ENCODE assay signal across 31 cellular contexts in genomic region chr11:116643521-116643920, GRCh38.
"Had no signal": no experiment of that assay in that cellular context is flagged by ENCODE, and none has a peak within 500 bp of the region (broad histone marks: within the 10 kb centered on the region; RNA-seq: fewer than 3 reads in every experiment).

No MANE protein-coding gene starts in this region.

- H3K9me3 Mint-ChIP-seq: activated B cell treated with CpG ODN at 0.5 μM for 24 hours; activated CD4-positive, alpha-beta memory T cell treated with anti-CD3 and anti-CD28 coated beads for 36 hours; activated naive CD8-positive, alpha-beta T cell treated with anti-CD3 and anti-CD28 coated beads for 36 hours; activated T-cell treated with anti-CD3 and anti-CD28 coated beads, Interleukin-2, amount 50 U/mL, for 72 hours; activated T-helper 17 cell treated with anti-CD3 and anti-CD28 coated beads, Interleukin-2, amount 50 U/mL, for 72 hours; T-cell had no signal

- H3K27me3 Mint-ChIP-seq: activated CD4-positive, alpha-beta memory T cell treated with anti-CD3 and anti-CD28 coated beads for 36 hours had no signal

- ATAC-seq: activated T-cell treated with anti-CD3 and anti-CD28 coated beads, Interleukin-2, amount 50 U/mL, for 72 hours; activated T-helper 17 cell treated with anti-CD3 and anti-CD28 coated beads, Interleukin-2, amount 50 U/mL, for 72 hours; Right ventricle myocardium inferior; SK-N-SH treated with all-trans-retinoic acid at 6 μM for 48 hours; T-cell; T-helper 17 cell had no signal

- H3K27ac Mint-ChIP-seq: activated B cell treated with CpG ODN at 0.5 μM for 24 hours; activated CD4-positive, alpha-beta memory T cell treated with anti-CD3 and anti-CD28 coated beads for 36 hours; activated naive CD8-positive, alpha-beta T cell treated with anti-CD3 and anti-CD28 coated beads for 36 hours; activated T-cell treated with anti-CD3 and anti-CD28 coated beads, Interleukin-2, amount 50 U/mL, for 72 hours; activated T-helper 17 cell treated with anti-CD3 and anti-CD28 coated beads, Interleukin-2, amount 50 U/mL, for 72 hours; T-cell; T-helper 17 cell had no signal

- H3K4me3 Mint-ChIP-seq: activated B cell treated with CpG ODN at 0.5 μM for 24 hours; activated CD4-positive, alpha-beta memory T cell treated with anti-CD3 and anti-CD28 coated beads for 36 hours; activated naive CD8-positive, alpha-beta T cell treated with anti-CD3 and anti-CD28 coated beads for 36 hours; activated T-cell treated with anti-CD3 and anti-CD28 coated beads, Interleukin-2, amount 50 U/mL, for 72 hours; activated T-helper 17 cell treated with anti-CD3 and anti-CD28 coated beads, Interleukin-2, amount 50 U/mL, for 72 hours; T-cell; T-helper 17 cell had no signal

- H3K36me3 Mint-ChIP-seq: activated CD4-positive, alpha-beta memory T cell treated with anti-CD3 and anti-CD28 coated beads for 36 hours; activated naive CD8-positive, alpha-beta T cell treated with anti-CD3 and anti-CD28 coated beads for 36 hours; T-cell had no signal

- DNase-seq: activated B cell treated with CpG ODN at 0.5 μM for 24 hours; activated CD4-positive, alpha-beta memory T cell treated with anti-CD3 and anti-CD28 coated beads for 36 hours; activated CD4-positive, alpha-beta T cell treated with anti-CD3 and anti-CD28 coated beads for 4 hours; activated CD4-positive, alpha-beta T cell treated with anti-CD3 and anti-CD28 coated beads, Interleukin-2, amount 50 U/mL, for 1 hour; activated CD4-positive, CD25-positive, alpha-beta regulatory T cell treated with anti-CD3 and anti-CD28 coated beads, Interleukin-2, amount 50 U/mL, for 72 hours; activated effector memory CD4-positive, alpha-beta T cell treated with anti-CD3 and anti-CD28 coated beads, Interleukin-2, amount 50 U/mL, for 16 hours; activated naive CD4-positive, alpha-beta T cell; activated naive CD4-positive, alpha-beta T cell treated with anti-CD3 and anti-CD28 coated beads, Interleukin-2, amount 50 U/mL, for 16 hours; activated naive CD8-positive, alpha-beta T cell treated with anti-CD3 and anti-CD28 coated beads for 36 hours; activated T-cell treated with anti-CD3 and anti-CD28 coated beads, Interleukin-2, amount 50 U/mL, for 1 hour; activated T-cell treated with anti-CD3 and anti-CD28 coated beads, Interleukin-2, amount 50 U/mL, for 72 hours; amniotic stem cell; aorta; NCI-H1092 treated with DMSO at 0.1 percent for 48 hours; NCI-H146; NCI-H187; NCI-H2029 treated with DMSO at 0.1 percent for 48 hours; NCI-H2107; NCI-H2171; NCI-H510A; NCI-H526; NCI-H748 treated with DMSO at 0.1 percent for 48 hours; NK-92 treated with Interleukin-12 subunit alpha and Interleukin-12 subunit beta, amount 100 ng/mL, for 24 hours; PC-9; SIG-M5; T-cell; T-helper 17 cell; T-helper 9 cell had no signal

- H3K4me1 Mint-ChIP-seq: activated B cell treated with CpG ODN at 0.5 μM for 24 hours; activated naive CD8-positive, alpha-beta T cell treated with anti-CD3 and anti-CD28 coated beads for 36 hours; activated T-helper 17 cell treated with anti-CD3 and anti-CD28 coated beads, Interleukin-2, amount 50 U/mL, for 72 hours; T-cell; T-helper 17 cell had no signal
